Comparison of ENCODE assay signal across 25 cellular contexts in genomic region chr5:71503536-71503935, GRCh38.
"Had no signal": no experiment of that assay in that cellular context is flagged by ENCODE, and none has a peak within 500 bp of the region (broad histone marks: within the 10 kb centered on the region; RNA-seq: fewer than 3 reads in every experiment).

No MANE protein-coding gene starts in this region.

- H3K9me3 ChIP-seq: colonic mucosa, esophagus muscularis mucosa, esophagus squamous epithelium, gastrocnemius medialis, gastroesophageal sphincter, heart left ventricle, heart right ventricle had no signal

- H3K9me3 Mint-ChIP-seq: dendritic cell treated with granulocyte-macrophage colony-stimulating factor and Interleukin-4, amounts not matched to agents 40 ng/mL and 50 ng/mL, for 4 days; effector memory CD8-positive, alpha-beta T cell; endodermal cell had no signal

- ATAC-seq: effector memory CD8-positive, alpha-beta T cell; esophagus mucosa; foreskin keratinocyte; gastrocnemius medialis; gastroesophageal sphincter; heart left ventricle; heart right ventricle had no signal

- H3K27me3 ChIP-seq: colonic mucosa, dorsolateral prefrontal cortex, esophagus muscularis mucosa, esophagus squamous epithelium, foreskin keratinocyte, gastrocnemius medialis, gastroesophageal sphincter, heart left ventricle, heart right ventricle had no signal

- H3K27ac ChIP-seq: colonic mucosa, coronary artery, dorsolateral prefrontal cortex, epithelial cell of prostate, esophagus muscularis mucosa, esophagus squamous epithelium, foreskin keratinocyte, gastrocnemius medialis, gastroesophageal sphincter, heart left ventricle, heart right ventricle had no signal

- H3K4me1 Mint-ChIP-seq: endodermal cell had no signal

- H3K27ac Mint-ChIP-seq: dendritic cell treated with granulocyte-macrophage colony-stimulating factor and Interleukin-4, amounts not matched to agents 40 ng/mL and 50 ng/mL, for 4 days; effector memory CD8-positive, alpha-beta T cell; endodermal cell had no signal

- H3K36me3 ChIP-seq: colonic mucosa had no signal

- H3K4me1 ChIP-seq: colonic mucosa, esophagus muscularis mucosa, esophagus squamous epithelium, foreskin keratinocyte, gastrocnemius medialis, gastroesophageal sphincter, heart left ventricle, heart right ventricle had no signal

- H3K27me3 Mint-ChIP-seq: dendritic cell treated with granulocyte-macrophage colony-stimulating factor and Interleukin-4, amounts not matched to agents 40 ng/mL and 50 ng/mL, for 4 days; effector memory CD8-positive, alpha-beta T cell had no signal

- DNase-seq: colonic mucosa; cortex of kidney; dermis blood vessel endothelial cell; dorsolateral prefrontal cortex; effector CD4-positive, alpha-beta T cell; effector CD8-positive, alpha-beta T cell; effector memory CD4-positive, alpha-beta T cell; effector memory CD8-positive, alpha-beta T cell; endodermal cell; erythroblast; esophagus squamous epithelium; foreskin fibroblast; foreskin keratinocyte; foreskin melanocyte; gastrocnemius medialis; glutamatergic neuron; head of caudate nucleus; heart left ventricle; heart right ventricle had no signal

- H3K4me3 ChIP-seq: colonic mucosa, coronary artery, dorsolateral prefrontal cortex, esophagus muscularis mucosa, esophagus squamous epithelium, gastrocnemius medialis, gastroesophageal sphincter, heart left ventricle, heart right ventricle had no signal

- H3K4me3 Mint-ChIP-seq: dendritic cell treated with granulocyte-macrophage colony-stimulating factor and Interleukin-4, amounts not matched to agents 40 ng/mL and 50 ng/mL, for 4 days; effector memory CD8-positive, alpha-beta T cell; endodermal cell had no signal
